In the genomic region with DNA sequence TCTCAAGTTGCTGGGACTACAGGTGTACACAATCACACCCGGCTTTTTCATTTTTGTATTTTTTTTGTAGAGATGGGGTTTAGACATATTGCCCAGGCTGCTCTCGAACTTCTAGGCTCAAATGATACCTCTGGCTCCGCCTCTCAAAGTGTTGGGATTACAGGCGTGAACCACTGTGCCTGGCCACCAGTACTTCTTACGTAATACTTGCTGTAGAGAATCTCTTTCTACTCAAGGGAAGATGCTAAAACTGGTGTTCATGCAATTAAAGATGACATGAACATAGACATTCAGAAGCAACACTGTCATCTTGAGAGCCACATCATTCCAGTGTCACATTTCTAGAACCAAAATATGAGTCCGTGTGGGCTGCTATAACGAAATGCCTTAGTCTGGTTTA, we compare ENCODE assay signal across 19 cellular contexts. TPM values are rescaled to one million over a fixed set of nuclear protein-coding genes. Genes with fewer than 3 reads are reported as not detected.
"Had no signal": no experiment of that assay in that cellular context is flagged by ENCODE, and none has a peak within 500 bp of the region (broad histone marks: within the 10 kb centered on the region; RNA-seq: fewer than 3 reads in every experiment).

No MANE protein-coding gene starts in this region.

- H3K4me1 ChIP-seq: right atrium auricular region, suprapubic skin, thyroid gland had no signal

- H3K9me3 ChIP-seq: gastroesophageal sphincter, left ventricle myocardium inferior, neutrophil, right atrium auricular region, suprapubic skin, thyroid gland had no signal

- H3K27me3 ChIP-seq: gastroesophageal sphincter, neutrophil, right atrium auricular region, suprapubic skin, thyroid gland had no signal

- H3K27me3 Mint-ChIP-seq: naive thymus-derived CD4-positive, alpha-beta T cell; type B pancreatic cell had no signal

- ATAC-seq: esophagus mucosa; gastroesophageal sphincter; left cardiac atrium; naive thymus-derived CD4-positive, alpha-beta T cell; stimulated activated naive CD8-positive, alpha-beta T cell treated with anti-CD3 and anti-CD28 coated beads, Interleukin-15, Interleukin-2, amounts not matched to agents 100 U/mL and 50 U/mL, for 24 hours had no signal

- DNase-seq: effector memory CD4-positive, alpha-beta T cell; glutamatergic neuron; kidney; left cardiac atrium; left ventricle myocardium inferior; naive thymus-derived CD4-positive, alpha-beta T cell; nephron progenitor cell; small intestine; stimulated activated CD4-positive, alpha-beta T cell treated with anti-CD3 and anti-CD28 coated beads, Interleukin-12 subunit alpha, Interleukin-12 subunit beta, amount 100 ng/mL, for 4 hours; stimulated activated naive CD8-positive, alpha-beta T cell treated with anti-CD3 and anti-CD28 coated beads, Interleukin-15, Interleukin-2, amounts not matched to agents 100 U/mL and 50 U/mL, for 24 hours; thyroid gland had no signal

- H3K4me3 Mint-ChIP-seq: naive thymus-derived CD4-positive, alpha-beta T cell; nephron progenitor cell; type B pancreatic cell had no signal

- H3K9me3 Mint-ChIP-seq: immature natural killer cell; naive thymus-derived CD4-positive, alpha-beta T cell; type B pancreatic cell had no signal

- H3K4me3 ChIP-seq: gastroesophageal sphincter, left ventricle myocardium inferior, lung, right atrium auricular region, suprapubic skin, thyroid gland had no signal

- H3K27ac Mint-ChIP-seq: naive thymus-derived CD4-positive, alpha-beta T cell; type B pancreatic cell had no signal

- H3K27ac ChIP-seq: gastroesophageal sphincter, left ventricle myocardium inferior, neutrophil, right atrium auricular region, suprapubic skin, thyroid gland had no signal

- H3K36me3 ChIP-seq: neutrophil had no signal

RNA-seq across cellular contexts. Expression of a gene that starts 53.7 kb away (rescaled TPM):
- total RNA-seq: naive thymus-derived CD4-positive, alpha-beta T cell had no signal
- polyA plus RNA-seq: immature natural killer cell; naive thymus-derived CD4-positive, alpha-beta T cell had no signal
